ENCODE assay signal across 21 cellular contexts in the genomic region with DNA sequence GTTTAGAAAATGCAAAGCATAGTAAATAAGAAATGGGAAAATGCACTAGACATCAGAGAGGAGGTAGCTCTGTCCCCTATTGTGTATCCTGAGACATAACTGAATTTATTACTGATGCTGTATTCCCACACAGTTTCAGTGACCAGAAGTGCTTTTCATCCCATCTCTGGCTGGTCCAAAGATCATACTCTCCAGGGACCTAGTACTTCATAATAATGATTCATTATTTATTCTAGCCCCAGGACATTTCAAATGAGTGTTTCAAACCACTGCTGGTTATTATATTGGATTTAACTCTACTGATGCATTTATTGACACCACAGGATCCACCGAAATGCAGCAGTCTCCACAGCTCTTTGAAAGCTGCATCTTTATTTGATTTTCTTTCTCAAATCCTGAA.
A peak's percentile ranks its signal among the peaks of the same experiment; 100 is the strongest.
DNase-seq lines count a peak whose midpoint lies in the region; FAIRE-seq lines count a peak whose summit lies in the region.
"Had no signal": no experiment of that assay in that cellular context is flagged by ENCODE, and none has a peak within 500 bp of the region (broad histone marks: within the 10 kb centered on the region; RNA-seq: fewer than 3 reads in every experiment).

No MANE protein-coding gene starts in this region.

- no peak overlapping the region for H3K4me3 ChIP-seq in Karpas-422 (ENCODE audit: low read length)
- H3K4me3 ChIP-seq: SJSA1 had no signal

- H3K4me1 ChIP-seq in Karpas-422 (ENCODE audit: low read length): no peaks in the 10 kb centered on the region
- H3K4me1 ChIP-seq: BE2C had no signal

- no peaks in the 10 kb centered on the region for H4K20me1 ChIP-seq in Karpas-422 (ENCODE audit: insufficient read depth, low read depth, low read length)

- H3K9me2 ChIP-seq in Karpas-422 (replicated peaks; ENCODE audit: insufficient read depth, low read length): no peaks in the 10 kb centered on the region

- no peaks in the 10 kb centered on the region for H3K27me3 ChIP-seq in Karpas-422 (ENCODE audit: low read length)
- H3K27me3 ChIP-seq: SJSA1 had no signal

- no peak for FAIRE-seq in HTR-8/SVneo (lab: Jason Lieb, UNC)
- FAIRE-seq: GM12892, H54 had no signal

- H2AFZ ChIP-seq in Karpas-422 (ENCODE audit: low read length): no peak overlapping the region

- no peak overlapping the region for H3K27ac ChIP-seq in Karpas-422 (ENCODE audit: low read length)
- H3K27ac ChIP-seq: 22Rv1, SJSA1 had no signal

- peak; percentile 36 for DNase-seq in DMS79 treated with DMSO at 0.1 percent for 48 hours (lab: John Stamatoyannopoulos, UW)
- DNase-seq in DMS79 (lab: John Stamatoyannopoulos, UW): no peak
- DNase-seq in NCI-H146 (lab: John Stamatoyannopoulos, UW): peak; percentile 87
- DNase-seq in brain pericyte (ENCODE audit: low read depth, low spot score): peak; percentile 63
- no peak for DNase-seq in islet precursor cell
- no peak for DNase-seq in NCI-H128 (lab: John Stamatoyannopoulos, UW; ENCODE audit: unreplicated experiment)
- DNase-seq in Karpas-422: no peak
- no peak for DNase-seq in HTR-8/SVneo (ENCODE audit: insufficient read length, low spot score)
- DNase-seq: BE2C; Calu3; CD4-positive, alpha-beta T cell; DND-41; HFFc6; NCI-H1436; NCI-H2081; NCI-H2227 treated with DMSO at 0.1 percent for 48 hours; NCI-H524 treated with DMSO at 0.1 percent for 48 hours had no signal

- no peak overlapping the region for H3K4me2 ChIP-seq in Karpas-422 (ENCODE audit: low read depth, low read length, poor library complexity, severe bottlenecking)

- H3K9ac ChIP-seq in Karpas-422 (ENCODE audit: low read length): no peak overlapping the region

- H3K79me2 ChIP-seq in Karpas-422 (ENCODE audit: low read length): no peaks in the 10 kb centered on the region; the same call in 1 of the 2 replicates

- no peaks in the 10 kb centered on the region for H3K36me3 ChIP-seq in Karpas-422 (ENCODE audit: insufficient read depth, low read length)
- H3K36me3 ChIP-seq: BE2C, SJSA1 had no signal

- H3K9me3 ChIP-seq in Karpas-422 (ENCODE audit: low read length): no peaks in the 10 kb centered on the region
- H3K9me3 ChIP-seq: BE2C, SJSA1 had no signal

Comparison
In these comparisons a context has a peak if more than half of its experiments do, and no peak if none do; other contexts are left out.
1. DNase-seq: peak in DMS79 treated with DMSO at 0.1 percent for 48 hours (single experiment), NCI-H146 (single experiment) and brain pericyte (single experiment); none in DMS79 (single experiment), islet precursor cell (single experiment), NCI-H128 (single experiment), Karpas-422 (single experiment) and HTR-8/SVneo (single experiment).